23 cellular contexts compared by ENCODE assay signal in the genomic region with DNA sequence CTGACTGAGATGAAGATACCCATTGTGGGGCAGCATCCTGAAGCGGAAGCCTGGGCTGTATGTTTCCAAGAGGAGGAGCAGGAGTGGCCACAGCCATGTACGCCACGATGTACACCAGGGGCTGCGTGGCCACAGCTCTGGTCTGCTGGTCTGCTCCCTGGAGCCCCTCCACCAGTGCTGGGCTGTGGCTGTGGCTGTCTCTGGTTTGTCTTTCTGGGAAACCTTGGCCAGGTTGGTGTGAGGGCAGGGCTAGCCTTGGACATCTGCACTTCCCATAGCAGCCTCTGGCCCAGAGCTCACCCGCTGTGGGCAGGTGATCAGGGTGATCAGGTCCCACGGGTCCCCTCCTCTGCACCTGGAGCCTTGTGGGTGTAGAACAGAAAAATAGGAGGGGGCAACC. TPM values are rescaled to one million over a fixed set of nuclear protein-coding genes. Genes with fewer than 3 reads are reported as not detected.
A peak's percentile ranks its signal among the peaks of the same experiment; 100 is the strongest.
DNase-seq lines count a peak whose midpoint lies in the region; ATAC-seq, FAIRE-seq and TF ChIP-seq lines count a peak whose summit lies in the region.
"Had no signal": no experiment of that assay in that cellular context is flagged by ENCODE, and none has a peak within 500 bp of the region (broad histone marks: within the 10 kb centered on the region; RNA-seq: fewer than 3 reads in every experiment).

No MANE protein-coding gene starts in this region.

- TF ChIP-seq CTCF in DND-41 (IDR thresholded peaks at IDR 0.05; ENCODE audit: borderline replicate concordance, extremely low read depth, low read length, poor library complexity, severe bottlenecking): no peak
- no peak for TF ChIP-seq CTCF in astrocyte (IDR thresholded peaks at IDR 0.05; ENCODE audit: insufficient read depth, low read depth, low read length)
- TF ChIP-seq CTCF in psoas muscle (IDR thresholded peaks at IDR 0.05): no peak
- no peak for TF ChIP-seq CTCF in hepatocyte (IDR thresholded peaks at IDR 0.05; ENCODE audit: poor library complexity)

- no peaks in the 10 kb centered on the region for H3K27me3 ChIP-seq in DND-41 (ENCODE audit: insufficient read depth, low read length, poor library complexity)
- no peaks in the 10 kb centered on the region for H3K27me3 ChIP-seq in astrocyte (ENCODE audit: insufficient read depth, low read length)
- no peaks in the 10 kb centered on the region for H3K27me3 ChIP-seq in psoas muscle (ENCODE audit: insufficient read depth in 3 of 3, low read length in 2 of 3)
- no peaks in the 10 kb centered on the region for H3K27me3 ChIP-seq in hepatocyte
- H3K27me3 ChIP-seq: brain microvascular endothelial cell, right lobe of liver, stomach had no signal

- peak overlapping the region; percentile 82 for H3K4me3 Mint-ChIP-seq in activated naive CD4-positive, alpha-beta T cell treated with anti-CD3 and anti-CD28 coated beads, Interleukin-2, amount 10 ng/mL, durations not matched to agents 7 days and 5 days
- peak overlapping the region; percentile 92 for H3K4me3 Mint-ChIP-seq in astrocyte (ENCODE audit: unreplicated experiment)

- no peak for DNase-seq in activated naive CD4-positive, alpha-beta T cell treated with anti-CD3 and anti-CD28 coated beads, Interleukin-2, amount 10 ng/mL, durations not matched to agents 7 days and 5 days
- no peak for DNase-seq in activated naive CD4-positive, alpha-beta T cell treated with Interleukin-2 at 50 U/mL for 16 hours
- no peak for DNase-seq in DND-41
- no peak for DNase-seq in astrocyte (ENCODE audit: low read depth)
- peak in 1 of 2 donors; percentile 34 for DNase-seq in psoas muscle
- DNase-seq in globus pallidus (ENCODE audit: low spot score): no peak
- no peak for DNase-seq in hepatocyte (ENCODE audit: low spot score)
- DNase-seq: ACHN, activated gamma-delta T cell treated with Interleukin-2 at 50 U/mL for 16 hours, brain microvascular endothelial cell, COR-L47, cortex of kidney, EL, foreskin fibroblast, KBM-7, NCI-H2081 treated with DMSO at 0.1 percent for 48 hours, NCI-H524, nucleus accumbens, stomach, WERI-Rb-1 had no signal

- intact Hi-C loops in psoas muscle (cut with DNase I): no loop called here

- no peaks in the 10 kb centered on the region for H3K27me3 Mint-ChIP-seq in activated naive CD4-positive, alpha-beta T cell treated with anti-CD3 and anti-CD28 coated beads, Interleukin-2, amount 10 ng/mL, durations not matched to agents 7 days and 5 days
- H3K27me3 Mint-ChIP-seq in astrocyte (ENCODE audit: low read depth, unreplicated experiment): no peaks in the 10 kb centered on the region

- H3K36me3 ChIP-seq in DND-41 (ENCODE audit: insufficient read depth, low read length) (peaks cover 21% of the 10 kb centered on the region), astrocyte (ENCODE audit: insufficient read depth, low read length) (peaks cover 3% of the 10 kb centered on the region), psoas muscle (ENCODE audit: insufficient read depth in 1 of 2, low read depth in 1 of 2) (peaks cover 0 to 19% of the 10 kb centered on the region in 2 donors), hepatocyte (replicated peaks; ENCODE audit: insufficient read depth, low read depth) (no peaks in the 10 kb centered on the region)
- H3K36me3 ChIP-seq: right lobe of liver had no signal

- no peaks in the 10 kb centered on the region for H3K9me2 ChIP-seq in hepatocyte (replicated peaks; ENCODE audit: insufficient read depth)

- H4K20me1 ChIP-seq in DND-41 (ENCODE audit: insufficient read depth, low read length): peaks cover 31% of the 10 kb centered on the region
- H4K20me1 ChIP-seq in astrocyte (ENCODE audit: insufficient read depth, low read length): peaks cover 80% of the 10 kb centered on the region
- peaks cover 14% of the 10 kb centered on the region for H4K20me1 ChIP-seq in hepatocyte (ENCODE audit: insufficient read depth, poor library complexity, severe bottlenecking)

- 80 to 94% (median 89%) methylated on average over 3 to 6 of the region's 6 CpGs for WGBS in psoas muscle, 3 donors
- WGBS in hepatocyte (ENCODE audit: low lambda C conversion rate, missing lambda C conversion rate): 98% methylated on average over 6 of the region's 6 CpGs

- H2AFZ ChIP-seq in DND-41 (ENCODE audit: low read depth, low read length) (no peak overlapping the region), astrocyte (ENCODE audit: low read depth, low read length) (no peak overlapping the region), hepatocyte (no peak overlapping the region)

- no peak for FAIRE-seq in astrocyte (lab: Jason Lieb, UNC)
- FAIRE-seq: H1 had no signal

- H3K9me3 Mint-ChIP-seq in activated naive CD4-positive, alpha-beta T cell treated with anti-CD3 and anti-CD28 coated beads, Interleukin-2, amount 10 ng/mL, durations not matched to agents 7 days and 5 days: no peaks in the 10 kb centered on the region
- no peaks in the 10 kb centered on the region for H3K9me3 Mint-ChIP-seq in astrocyte (ENCODE audit: unreplicated experiment)

- peaks cover 38% of the 10 kb centered on the region for H3K4me1 ChIP-seq in DND-41 (ENCODE audit: insufficient read depth, low read length)
- H3K4me1 ChIP-seq in astrocyte (ENCODE audit: insufficient read depth, low read length): peaks cover 33% of the 10 kb centered on the region
- H3K4me1 ChIP-seq in psoas muscle: peaks cover 62% of the 10 kb centered on the region
- H3K4me1 ChIP-seq in hepatocyte (ENCODE audit: insufficient read depth): peaks cover 19% of the 10 kb centered on the region

- H3K9me3 ChIP-seq in DND-41 (ENCODE audit: insufficient read depth, low read length, severe bottlenecking) (no peaks in the 10 kb centered on the region), astrocyte (ENCODE audit: insufficient read depth, low read depth, low read length) (no peaks in the 10 kb centered on the region), psoas muscle (no peaks in the 10 kb centered on the region), hepatocyte (ENCODE audit: low read depth) (no peaks in the 10 kb centered on the region)
- H3K9me3 ChIP-seq: right lobe of liver, stomach had no signal

- peaks cover 32% of the 10 kb centered on the region for H3K79me2 ChIP-seq in DND-41 (ENCODE audit: insufficient read depth, low read length)
- H3K79me2 ChIP-seq in astrocyte (ENCODE audit: insufficient read depth, low read length): peaks cover 45% of the 10 kb centered on the region
- peaks cover 50% of the 10 kb centered on the region for H3K79me2 ChIP-seq in hepatocyte

- peaks cover 15% of the 10 kb centered on the region for H3K36me3 Mint-ChIP-seq in activated naive CD4-positive, alpha-beta T cell treated with anti-CD3 and anti-CD28 coated beads, Interleukin-2, amount 10 ng/mL, durations not matched to agents 7 days and 5 days
- peaks cover 4% of the 10 kb centered on the region for H3K36me3 Mint-ChIP-seq in astrocyte (ENCODE audit: low read depth, unreplicated experiment)

- no peak overlapping the region for H3K4me3 ChIP-seq in DND-41 (ENCODE audit: low read depth in 1 of 2, low read length in 2 of 2)
- H3K4me3 ChIP-seq in astrocyte (ENCODE audit: insufficient read depth, low read depth, low read length): no peak overlapping the region
- H3K4me3 ChIP-seq in psoas muscle: no peak overlapping the region
- H3K4me3 ChIP-seq in hepatocyte: no peak overlapping the region
- H3K4me3 ChIP-seq: right lobe of liver had no signal

- H3K9ac ChIP-seq in DND-41 (ENCODE audit: low read depth, low read length) (no peak overlapping the region), astrocyte (ENCODE audit: low read length) (no peak overlapping the region)

- peak overlapping the region; percentile 85; the same call in 1 of the 2 replicates for H3K4me2 ChIP-seq in DND-41 (ENCODE audit: insufficient read depth, low read length)
- no peak overlapping the region for H3K4me2 ChIP-seq in astrocyte (ENCODE audit: low read length)
- no peak overlapping the region for H3K4me2 ChIP-seq in hepatocyte

- ATAC-seq in DND-41 (ENCODE audit: insufficient read depth, low read depth) (no peak), psoas muscle (no peak), HG03521 (IDR thresholded peaks at IDR 0.05; ENCODE audit: unreplicated experiment) (no peak)
- ATAC-seq: right lobe of liver had no signal

- CTCF ChIA-PET in activated naive CD4-positive, alpha-beta T cell treated with anti-CD3 and anti-CD28 coated beads, Interleukin-2, amount 10 ng/mL, durations not matched to agents 7 days and 5 days (lab: Charles Lee): no interaction called here

- H3K27ac Mint-ChIP-seq in activated naive CD4-positive, alpha-beta T cell treated with anti-CD3 and anti-CD28 coated beads, Interleukin-2, amount 10 ng/mL, durations not matched to agents 7 days and 5 days: no peak overlapping the region
- no peak overlapping the region for H3K27ac Mint-ChIP-seq in astrocyte (ENCODE audit: unreplicated experiment)

- peaks cover 26% of the 10 kb centered on the region for H3K4me1 Mint-ChIP-seq in activated naive CD4-positive, alpha-beta T cell treated with anti-CD3 and anti-CD28 coated beads, Interleukin-2, amount 10 ng/mL, durations not matched to agents 7 days and 5 days
- H3K4me1 Mint-ChIP-seq in astrocyte (ENCODE audit: low read depth, unreplicated experiment): peaks cover 18% of the 10 kb centered on the region

- no peak overlapping the region for H3K27ac ChIP-seq in DND-41 (ENCODE audit: low read length)
- H3K27ac ChIP-seq in astrocyte (ENCODE audit: low read depth, low read length): no peak overlapping the region
- peak overlapping the region; percentile 85 for H3K27ac ChIP-seq in psoas muscle
- H3K27ac ChIP-seq in hepatocyte: no peak overlapping the region
- H3K27ac ChIP-seq: brain microvascular endothelial cell, right lobe of liver, stomach, WERI-Rb-1 had no signal

RNA-seq across cellular contexts. Expression of gene MIB2, which starts 2.6 kb away (rescaled TPM):
- total RNA-seq in astrocyte (73.6 and 80.1 TPM in 2 replicates), psoas muscle (100 to 1,000 TPM in 1 of 4 donors, 10 to 100 TPM in 3; 66.5 to 106 (median 75.4) TPM), hepatocyte (34.8 and 47.5 TPM in 2 replicates)
- polyA plus RNA-seq in psoas muscle (10 to 100 TPM; 41.8 to 80.5 (median 78.7) TPM), hepatocyte (75.3 and 121 TPM in 2 replicates)

RNA-seq across cellular contexts. Expression of gene MMP23B, which starts 14.0 kb away (rescaled TPM):
- 40.1 and 40.7 TPM in 2 replicates for total RNA-seq in astrocyte
- 1 to 10 TPM in 1 of 4 donors, under 1 TPM in 2, not detected in 1; 0.32 to 1.8 (median 0.64) TPM for total RNA-seq in psoas muscle
- polyA plus RNA-seq in psoas muscle: under 1 TPM in 2 of 3 donors, not detected in 1; 0.25 to 0.29 TPM
- 48.0 and 73.4 TPM in 2 replicates for total RNA-seq in hepatocyte
- polyA plus RNA-seq in hepatocyte: 136 and 184 TPM in 2 replicates

RNA-seq across cellular contexts. Expression of gene FNDC10, which starts 18.0 kb away (rescaled TPM):
- total RNA-seq in astrocyte (7.4 and 8.7 TPM in 2 replicates), psoas muscle (under 1 TPM in 3 of 4 donors, not detected in 1; 0.44 to 0.89 (median 0.82) TPM), hepatocyte (0.96 and 2.1 TPM in 2 replicates)
- polyA plus RNA-seq in psoas muscle (under 1 TPM; 0.15 to 0.96 (median 0.34) TPM), hepatocyte (6.0 and 8.8 TPM in 2 replicates)

RNA-seq across cellular contexts. Expression of gene CDK11B, which starts 40.9 kb away (rescaled TPM):
- total RNA-seq in astrocyte: 21.1 and 23.4 TPM in 2 replicates
- total RNA-seq in psoas muscle: 10 to 100 TPM; 30.6 to 43.0 (median 36.4) TPM
- 10 to 100 TPM; 42.1 to 72.8 (median 55.2) TPM for polyA plus RNA-seq in psoas muscle
- 7.5 and 10.1 TPM in 2 replicates for total RNA-seq in hepatocyte
- 15.3 and 21.3 TPM in 2 replicates for polyA plus RNA-seq in hepatocyte

RNA-seq across cellular contexts. Expression of gene SSU72, which starts 43.3 kb away (rescaled TPM):
- total RNA-seq in astrocyte (143 and 145 TPM in 2 replicates), psoas muscle (100 to 1,000 TPM; 130 to 185 (median 167) TPM), hepatocyte (75.7 and 85.0 TPM in 2 replicates)
- polyA plus RNA-seq in psoas muscle (100 to 1,000 TPM; 137 to 207 (median 192) TPM), hepatocyte (192 and 203 TPM in 2 replicates)

Comparison
In these comparisons a context has a peak if more than half of its experiments do, and no peak if none do; other contexts are left out.
1. RNA of gene MMP23B, which starts 14.0 kb away (total RNA-seq): 48.0 to 73.4 TPM in hepatocyte and 40.1 to 40.7 TPM in astrocyte; 0.32 to 1.8 TPM in psoas muscle; every median in the first group is over 10 times any median in the second.